ENCODE assay signal across 1 cellular context in the genomic region with DNA sequence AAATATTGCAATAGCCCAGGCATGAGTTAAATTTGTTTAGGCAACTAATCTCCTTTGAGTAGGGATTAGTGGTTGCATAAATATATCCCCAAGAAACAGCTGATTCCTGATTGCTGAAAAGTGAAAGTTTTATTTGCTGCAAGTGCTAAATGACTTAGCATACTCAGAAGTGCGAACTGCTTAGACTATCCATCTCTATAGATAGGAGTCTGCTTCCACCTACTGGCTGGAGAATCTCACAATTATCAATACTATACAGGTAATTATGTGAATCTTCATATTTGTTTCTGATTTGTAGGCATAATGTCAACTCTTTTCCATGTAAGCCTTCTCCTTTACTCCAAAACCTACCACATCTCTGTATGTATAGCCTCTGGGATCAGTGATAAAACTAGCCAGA.
TF ChIP-seq lines count a peak whose summit lies in the region.

No MANE protein-coding gene starts in this region.

TF ChIP-seq in HCT116, 20 proteins besides CTCF, POLR2A, EP300 and RAD21 (continued from another document):
- TF ChIP-seq CBX3 (IDR thresholded peaks at IDR 0.05; ENCODE audit: low read depth) (no peak), EGR1 (IDR thresholded peaks at IDR 0.05; ENCODE audit: low read depth) (no peak), SP1 (IDR thresholded peaks at IDR 0.05; ENCODE audit: low read depth) (no peak), REST (IDR thresholded peaks at IDR 0.05; ENCODE audit: low read depth) (no peak)
TF ChIP-seq in HCT116: peak in this region for 0.
